In genomic region chr12:21940972-21941521, GRCh38 we compare ENCODE assay signal across 2 cellular contexts.
TF ChIP-seq lines count a peak whose summit lies in the region.

Gene ABCC9 (minus strand): TSS chr12:21941426. CDS start chr12:21936674, 4,752 bp downstream.

TF ChIP-seq in IMR-90, 13 proteins besides CTCF, POLR2A, EP300 and RAD21 (continued from another document):
- TF ChIP-seq, protein P1, sequence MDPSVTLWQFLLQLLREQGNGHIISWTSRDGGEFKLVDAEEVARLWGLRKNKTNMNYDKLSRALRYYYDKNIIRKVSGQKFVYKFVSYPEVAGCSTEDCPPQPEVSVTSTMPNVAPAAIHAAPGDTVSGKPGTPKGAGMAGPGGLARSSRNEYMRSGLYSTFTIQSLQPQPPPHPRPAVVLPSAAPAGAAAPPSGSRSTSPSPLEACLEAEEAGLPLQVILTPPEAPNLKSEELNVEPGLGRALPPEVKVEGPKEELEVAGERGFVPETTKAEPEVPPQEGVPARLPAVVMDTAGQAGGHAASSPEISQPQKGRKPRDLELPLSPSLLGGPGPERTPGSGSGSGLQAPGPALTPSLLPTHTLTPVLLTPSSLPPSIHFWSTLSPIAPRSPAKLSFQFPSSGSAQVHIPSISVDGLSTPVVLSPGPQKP (IDR thresholded peaks at IDR 0.05; ENCODE audit: borderline replicate concordance, low read depth, low read length), result no peak
- TF ChIP-seq MAZ (IDR thresholded peaks at IDR 0.05; ENCODE audit: borderline replicate concordance, low read depth, low read length) (no peak), NFE2L2 (IDR thresholded peaks at IDR 0.05; ENCODE audit: low read depth, low read length) (no peak), RFX5 (IDR thresholded peaks at IDR 0.05; ENCODE audit: low read depth, low read length) (no peak), BHLHE40 (IDR thresholded peaks at IDR 0.05; ENCODE audit: low read depth, low read length) (no peak), SMC3 (IDR thresholded peaks at IDR 0.05; ENCODE audit: low read depth, low read length) (no peak), RCOR1 (IDR thresholded peaks at IDR 0.05; ENCODE audit: insufficient replicate concordance, low read length) (no peak), MXI1 (IDR thresholded peaks at IDR 0.05; ENCODE audit: borderline replicate concordance, low read depth, low read length) (no peak)
- TF ChIP-seq, protein P2, sequence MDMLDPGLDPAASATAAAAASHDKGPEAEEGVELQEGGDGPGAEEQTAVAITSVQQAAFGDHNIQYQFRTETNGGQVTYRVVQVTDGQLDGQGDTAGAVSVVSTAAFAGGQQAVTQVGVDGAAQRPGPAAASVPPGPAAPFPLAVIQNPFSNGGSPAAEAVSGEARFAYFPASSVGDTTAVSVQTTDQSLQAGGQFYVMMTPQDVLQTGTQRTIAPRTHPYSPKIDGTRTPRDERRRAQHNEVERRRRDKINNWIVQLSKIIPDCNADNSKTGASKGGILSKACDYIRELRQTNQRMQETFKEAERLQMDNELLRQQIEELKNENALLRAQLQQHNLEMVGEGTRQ (IDR thresholded peaks at IDR 0.05; ENCODE audit: low read depth, low read length), result no peak
TF ChIP-seq in IMR-90: peak in this region for 0.

TF ChIP-seq in liver, 16 proteins besides CTCF, POLR2A, EP300 and RAD21:
- TF ChIP-seq, protein P3, sequence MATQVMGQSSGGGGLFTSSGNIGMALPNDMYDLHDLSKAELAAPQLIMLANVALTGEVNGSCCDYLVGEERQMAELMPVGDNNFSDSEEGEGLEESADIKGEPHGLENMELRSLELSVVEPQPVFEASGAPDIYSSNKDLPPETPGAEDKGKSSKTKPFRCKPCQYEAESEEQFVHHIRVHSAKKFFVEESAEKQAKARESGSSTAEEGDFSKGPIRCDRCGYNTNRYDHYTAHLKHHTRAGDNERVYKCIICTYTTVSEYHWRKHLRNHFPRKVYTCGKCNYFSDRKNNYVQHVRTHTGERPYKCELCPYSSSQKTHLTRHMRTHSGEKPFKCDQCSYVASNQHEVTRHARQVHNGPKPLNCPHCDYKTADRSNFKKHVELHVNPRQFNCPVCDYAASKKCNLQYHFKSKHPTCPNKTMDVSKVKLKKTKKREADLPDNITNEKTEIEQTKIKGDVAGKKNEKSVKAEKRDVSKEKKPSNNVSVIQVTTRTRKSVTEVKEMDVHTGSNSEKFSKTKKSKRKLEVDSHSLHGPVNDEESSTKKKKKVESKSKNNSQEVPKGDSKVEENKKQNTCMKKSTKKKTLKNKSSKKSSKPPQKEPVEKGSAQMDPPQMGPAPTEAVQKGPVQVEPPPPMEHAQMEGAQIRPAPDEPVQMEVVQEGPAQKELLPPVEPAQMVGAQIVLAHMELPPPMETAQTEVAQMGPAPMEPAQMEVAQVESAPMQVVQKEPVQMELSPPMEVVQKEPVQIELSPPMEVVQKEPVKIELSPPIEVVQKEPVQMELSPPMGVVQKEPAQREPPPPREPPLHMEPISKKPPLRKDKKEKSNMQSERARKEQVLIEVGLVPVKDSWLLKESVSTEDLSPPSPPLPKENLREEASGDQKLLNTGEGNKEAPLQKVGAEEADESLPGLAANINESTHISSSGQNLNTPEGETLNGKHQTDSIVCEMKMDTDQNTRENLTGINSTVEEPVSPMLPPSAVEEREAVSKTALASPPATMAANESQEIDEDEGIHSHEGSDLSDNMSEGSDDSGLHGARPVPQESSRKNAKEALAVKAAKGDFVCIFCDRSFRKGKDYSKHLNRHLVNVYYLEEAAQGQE (IDR thresholded peaks at IDR 0.05), result peak; percentile 55
- TF ChIP-seq TAF1 (conservative IDR thresholded peaks at IDR 0.05), result peak; percentile 86
- peak; percentile 32 for TF ChIP-seq YY1 (IDR thresholded peaks at IDR 0.05)
- TF ChIP-seq RXRA (IDR thresholded peaks at IDR 0.05), result no peak
